ENCODE assay signal across 1 cellular context in the genomic region with DNA sequence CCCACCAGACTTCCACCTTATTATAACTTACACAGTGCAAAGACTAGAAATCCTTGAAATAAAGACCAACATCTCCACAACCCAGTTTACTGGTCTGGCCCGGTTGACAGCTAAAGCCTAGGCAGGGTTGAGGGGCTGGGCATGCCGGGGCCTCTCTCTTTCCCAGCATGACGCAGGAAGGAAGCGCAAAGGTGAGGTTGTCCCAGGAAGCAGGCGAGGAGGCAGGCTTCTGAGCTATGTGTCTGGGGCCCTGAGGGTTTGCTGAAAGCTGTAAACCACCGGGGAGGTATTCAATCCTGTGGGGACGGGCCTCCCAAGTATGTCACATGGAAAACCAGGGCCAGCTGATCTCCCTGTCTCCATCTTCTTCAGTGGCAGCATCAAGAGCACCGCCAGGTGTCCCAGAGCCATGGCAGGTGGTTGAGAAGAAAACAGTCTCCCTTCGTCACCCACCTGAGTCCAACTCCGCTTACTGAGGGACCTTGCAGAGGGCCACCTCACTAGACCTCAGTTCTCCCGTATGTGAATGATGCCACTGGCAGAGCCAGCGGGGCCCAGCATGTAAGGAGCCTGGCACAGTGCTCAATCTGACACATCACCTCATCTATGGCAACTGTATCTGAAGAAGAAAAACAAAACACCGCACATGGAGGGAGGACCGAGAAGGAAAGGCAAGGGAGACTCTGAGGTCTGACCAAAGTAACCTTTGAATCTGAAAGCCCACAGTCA.
TF ChIP-seq lines count a peak whose summit lies in the region.

No MANE protein-coding gene starts in this region.

TF ChIP-seq in GM23338, 12 proteins besides CTCF, POLR2A, EP300 and RAD21 (continued from another document):
- TF ChIP-seq, protein P1, sequence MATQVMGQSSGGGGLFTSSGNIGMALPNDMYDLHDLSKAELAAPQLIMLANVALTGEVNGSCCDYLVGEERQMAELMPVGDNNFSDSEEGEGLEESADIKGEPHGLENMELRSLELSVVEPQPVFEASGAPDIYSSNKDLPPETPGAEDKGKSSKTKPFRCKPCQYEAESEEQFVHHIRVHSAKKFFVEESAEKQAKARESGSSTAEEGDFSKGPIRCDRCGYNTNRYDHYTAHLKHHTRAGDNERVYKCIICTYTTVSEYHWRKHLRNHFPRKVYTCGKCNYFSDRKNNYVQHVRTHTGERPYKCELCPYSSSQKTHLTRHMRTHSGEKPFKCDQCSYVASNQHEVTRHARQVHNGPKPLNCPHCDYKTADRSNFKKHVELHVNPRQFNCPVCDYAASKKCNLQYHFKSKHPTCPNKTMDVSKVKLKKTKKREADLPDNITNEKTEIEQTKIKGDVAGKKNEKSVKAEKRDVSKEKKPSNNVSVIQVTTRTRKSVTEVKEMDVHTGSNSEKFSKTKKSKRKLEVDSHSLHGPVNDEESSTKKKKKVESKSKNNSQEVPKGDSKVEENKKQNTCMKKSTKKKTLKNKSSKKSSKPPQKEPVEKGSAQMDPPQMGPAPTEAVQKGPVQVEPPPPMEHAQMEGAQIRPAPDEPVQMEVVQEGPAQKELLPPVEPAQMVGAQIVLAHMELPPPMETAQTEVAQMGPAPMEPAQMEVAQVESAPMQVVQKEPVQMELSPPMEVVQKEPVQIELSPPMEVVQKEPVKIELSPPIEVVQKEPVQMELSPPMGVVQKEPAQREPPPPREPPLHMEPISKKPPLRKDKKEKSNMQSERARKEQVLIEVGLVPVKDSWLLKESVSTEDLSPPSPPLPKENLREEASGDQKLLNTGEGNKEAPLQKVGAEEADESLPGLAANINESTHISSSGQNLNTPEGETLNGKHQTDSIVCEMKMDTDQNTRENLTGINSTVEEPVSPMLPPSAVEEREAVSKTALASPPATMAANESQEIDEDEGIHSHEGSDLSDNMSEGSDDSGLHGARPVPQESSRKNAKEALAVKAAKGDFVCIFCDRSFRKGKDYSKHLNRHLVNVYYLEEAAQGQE (IDR thresholded peaks at IDR 0.05; ENCODE audit: unreplicated experiment): no peak
- TF ChIP-seq NANOG (IDR thresholded peaks at IDR 0.05; ENCODE audit: borderline replicate concordance) (no peak), EZH2phosphoT487 (IDR thresholded peaks at IDR 0.05; ENCODE audit: unreplicated experiment) (no peak), POLR2AphosphoS5 (IDR thresholded peaks at IDR 0.05; ENCODE audit: low read depth) (no peak), EZH2 (IDR thresholded peaks at IDR 0.05; ENCODE audit: low read depth, unreplicated experiment) (no peak), CREB1 (CRISPR knock-in tag; IDR thresholded peaks at IDR 0.05; ENCODE audit: low read depth) (no peak), ZNF331 (CRISPR knock-in tag; IDR thresholded peaks at IDR 0.05; ENCODE audit: low read depth) (no peak)
